ENCODE assay signal across 17 cellular contexts in the genomic region with DNA sequence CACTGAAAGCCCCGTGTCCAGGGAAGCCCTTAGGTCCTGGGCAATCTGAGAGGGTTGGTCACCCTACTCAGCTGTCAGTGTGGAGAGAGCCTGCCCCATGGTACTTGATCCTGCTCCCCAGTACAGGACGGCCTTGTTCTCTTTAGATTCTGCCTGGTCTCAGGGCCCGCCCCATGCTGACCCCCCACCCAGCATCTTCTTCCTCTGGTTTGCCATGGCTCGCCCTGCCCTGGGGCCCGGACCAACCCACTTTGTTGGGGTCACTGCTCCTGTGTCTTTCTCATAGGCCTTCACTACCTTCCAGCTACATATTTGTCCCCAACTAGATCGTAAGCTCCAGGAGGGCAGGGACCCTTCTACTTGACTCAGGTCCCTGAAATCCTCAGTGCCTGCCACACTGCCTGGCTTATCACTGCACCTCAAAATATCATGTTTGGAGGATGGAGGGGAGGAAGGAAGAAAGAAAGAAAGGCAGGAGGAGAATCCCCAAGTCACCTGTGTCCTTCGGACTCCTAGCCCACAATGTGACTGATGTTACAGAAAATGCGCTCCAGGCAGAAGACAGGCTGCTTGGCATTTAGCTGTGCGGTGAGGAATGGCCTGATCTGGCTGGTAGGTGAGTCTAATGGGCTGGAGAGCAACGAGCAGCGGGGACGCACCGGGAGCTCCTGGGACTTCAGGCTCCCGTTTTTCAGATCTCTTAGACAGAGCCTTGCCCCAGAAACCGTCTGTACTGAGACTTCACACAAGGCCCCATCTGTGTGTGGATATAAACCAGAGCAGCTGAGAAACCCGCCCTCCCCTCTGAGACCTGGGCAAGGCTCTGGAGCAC.
DNase-seq lines count a peak whose midpoint lies in the region; ATAC-seq, FAIRE-seq and TF ChIP-seq lines count a peak whose summit lies in the region.
"Had no signal": no experiment of that assay in that cellular context is flagged by ENCODE, and none has a peak within 500 bp of the region (broad histone marks: within the 10 kb centered on the region; RNA-seq: fewer than 3 reads in every experiment).

No MANE protein-coding gene starts in this region.

- peaks cover 14% of the 10 kb centered on the region for H3F3A ChIP-seq in PC-9 (ENCODE audit: insufficient read depth, low read depth)
- no peaks in the 10 kb centered on the region for H3F3A ChIP-seq in smooth muscle cell (ENCODE audit: low read depth)

- H3K27me3 ChIP-seq in PC-9 (ENCODE audit: insufficient read depth, low read depth) (no peaks in the 10 kb centered on the region), bronchial epithelial cell (ENCODE audit: control insufficient read depth, insufficient read depth, low read length) (no peaks in the 10 kb centered on the region), lower lobe of right lung (ENCODE audit: low read depth) (no peaks in the 10 kb centered on the region), smooth muscle cell (ENCODE audit: low read depth) (no peaks in the 10 kb centered on the region)

- CTCF ChIA-PET in PC-9 (lab: Charles Lee): interaction anchor here (0.6 kb wide), 1 partner anchor 111 kb away, joined by 5 read pairs; no protein-coding TSS in a partner anchor

- DNase-seq in PC-9: no peak
- DNase-seq in bronchial epithelial cell (ENCODE audit: low read depth): no peak
- DNase-seq in lower lobe of right lung: no peak
- DNase-seq in smooth muscle cell (lab: John Stamatoyannopoulos, UW; ENCODE audit: unreplicated experiment): no peak
- no peak for DNase-seq in AG20443 (ENCODE audit: low spot score)
- no peak for DNase-seq in activated gamma-delta T cell (lab: John Stamatoyannopoulos, UW)
- DNase-seq in NCI-H2171 treated with DMSO at 0.1 percent for 48 hours (lab: John Stamatoyannopoulos, UW): no peak
- no peak for DNase-seq in hippocampal formation (lab: John Stamatoyannopoulos, UW)
- DNase-seq: activated CD8-positive, alpha-beta memory T cell treated with anti-CD3 and anti-CD28 coated beads, Interleukin-2, amount 50 U/mL, for 4 hours; activated naive CD8-positive, alpha-beta T cell treated with anti-CD3 and anti-CD28 coated beads, Interleukin-2, amount 50 U/mL, for 24 hours; CD4-positive, CD25-positive, alpha-beta regulatory T cell; NCI-H2081; stimulated activated CD4-positive, alpha-beta T cell treated with anti-CD3 and anti-CD28 coated beads, Interleukin-2, amount 100 ng/mL, for 48 hours had no signal

- H3K9me3 ChIP-seq in PC-9 (ENCODE audit: insufficient read depth, low read depth) (no peaks in the 10 kb centered on the region), lower lobe of right lung (no peaks in the 10 kb centered on the region), smooth muscle cell (replicated peaks; ENCODE audit: low read depth) (no peaks in the 10 kb centered on the region)

- H3K4me1 ChIP-seq in PC-9 (replicated peaks; ENCODE audit: insufficient read depth) (peaks cover 36% of the 10 kb centered on the region), lower lobe of right lung (peaks cover 8% of the 10 kb centered on the region), smooth muscle cell (ENCODE audit: low read depth) (peaks cover 5% of the 10 kb centered on the region)

- no peak overlapping the region for H2AFZ ChIP-seq in PC-9
- no peak overlapping the region for H2AFZ ChIP-seq in smooth muscle cell (ENCODE audit: low read depth)

- H3K4me2 ChIP-seq in PC-9 (peak overlapping the region; percentile 24), smooth muscle cell (peak overlapping the region; percentile 6)

- H3K79me2 ChIP-seq in PC-9 (ENCODE audit: low read depth) (no peaks in the 10 kb centered on the region), smooth muscle cell (ENCODE audit: low read depth) (no peaks in the 10 kb centered on the region)

- no peaks in the 10 kb centered on the region for H3K9me2 ChIP-seq in PC-9 (ENCODE audit: insufficient read depth)

- ATAC-seq in lower lobe of right lung: no peak
- ATAC-seq: activated naive CD8-positive, alpha-beta T cell treated with anti-CD3 and anti-CD28 coated beads, Interleukin-2, amount 50 U/mL, for 24 hours; SK-N-SH treated with all-trans-retinoic acid at 6 μM for 48 hours had no signal

- H3K27ac ChIP-seq in PC-9 (peak overlapping the region; percentile 53), lower lobe of right lung (peak overlapping the region; percentile 11), smooth muscle cell (ENCODE audit: low read depth) (peak overlapping the region; percentile 88)
- H3K27ac ChIP-seq: VCaP had no signal

- no peak for TF ChIP-seq CTCF in PC-9 (conservative IDR thresholded peaks at IDR 0.05)
- no peak for TF ChIP-seq CTCF in bronchial epithelial cell (IDR thresholded peaks at IDR 0.05; ENCODE audit: insufficient read depth, low read length, severe bottlenecking)
- TF ChIP-seq CTCF in lower lobe of right lung (IDR thresholded peaks at IDR 0.05): no peak
- TF ChIP-seq CTCF in smooth muscle cell (IDR thresholded peaks at IDR 0.05; ENCODE audit: borderline replicate concordance, insufficient read depth, poor library complexity, severe bottlenecking): no peak

- BruUV-seq in PC-9 (replicated peaks; lab: Mats Ljungman, UMichigan): no TSS peak

- 60% methylated on average over 16 of the region's 16 CpGs for WGBS in smooth muscle cell (ENCODE audit: low lambda C conversion rate)

- FAIRE-seq in bronchial epithelial cell (lab: Jason Lieb, UNC): peak; percentile 36
- FAIRE-seq: colon, G401.6 had no signal

- intact Hi-C loops in PC-9 (cut with micrococcal nuclease; ENCODE audit: unreplicated experiment): loop anchor here (10.0 kb wide), 1 partner anchor 99 kb away; a partner anchor contains a TSS
- intact Hi-C loops in lower lobe of right lung (cut with DNase I): no loop called here

- H3K36me3 ChIP-seq in PC-9 (ENCODE audit: low read depth) (no peaks in the 10 kb centered on the region), bronchial epithelial cell (ENCODE audit: control insufficient read depth, insufficient read depth, low read length) (no peaks in the 10 kb centered on the region), lower lobe of right lung (no peaks in the 10 kb centered on the region), smooth muscle cell (ENCODE audit: low read depth) (no peaks in the 10 kb centered on the region)

- POLR2A ChIA-PET in PC-9 (lab: Charles Lee; ENCODE audit: unreplicated experiment): no interaction called here

- H3K4me3 ChIP-seq in PC-9 (no peak overlapping the region), bronchial epithelial cell (ENCODE audit: low read depth, low read length) (no peak overlapping the region), lower lobe of right lung (no peak overlapping the region), smooth muscle cell (no peak overlapping the region)

- peak overlapping the region; percentile 12 for H3K9ac ChIP-seq in smooth muscle cell (ENCODE audit: low read depth)

- no peaks in the 10 kb centered on the region for H4K20me1 ChIP-seq in PC-9 (ENCODE audit: insufficient read depth)
- no peaks in the 10 kb centered on the region for H4K20me1 ChIP-seq in smooth muscle cell (ENCODE audit: low read depth)

Comparison
In these comparisons a context has a peak if more than half of its experiments do, and no peak if none do; other contexts are left out.
1. H3K27ac ChIP-seq: peak in every context shown above with its lines; median percentile 88 in smooth muscle cell; 53 in PC-9; 11 in lower lobe of right lung.